ENCODE assay signal across 9 cellular contexts in genomic region chr4:37978509-37978908, GRCh38. TPM values are rescaled to one million over a fixed set of nuclear protein-coding genes. Genes with fewer than 3 reads are reported as not detected.
DNase-seq lines count a peak whose midpoint lies in the region; FAIRE-seq and TF ChIP-seq lines count a peak whose summit lies in the region.
"Had no signal": no experiment of that assay in that cellular context is flagged by ENCODE, and none has a peak within 500 bp of the region (broad histone marks: within the 10 kb centered on the region; RNA-seq: fewer than 3 reads in every experiment).

No MANE protein-coding gene starts in this region.

- peak overlapping the region in 2 of 3 experiments; percentile 80 to 87 for H3K27ac Mint-ChIP-seq in nephron

- H3K9ac ChIP-seq in HUES64 (ENCODE audit: low read depth, low read length), result no peak overlapping the region

- CTCF ChIA-PET in BJ (lab: Yijun Ruan, JAX), result interaction anchor here (0.7 to 1.6 kb wide), 7 partner anchors 12 to 143 kb away, joined by 3 to 9 read pairs (median 3); no protein-coding TSS in a partner anchor

- H3K4me1 Mint-ChIP-seq in nephron, result peaks cover 42% of the 10 kb centered on the region

- H3K4me3 ChIP-seq in BJ (ENCODE audit: low read depth, low read length), result peak overlapping the region; percentile 67
- H3K4me3 ChIP-seq in HUES64 (ENCODE audit: low read length), result peak overlapping the region; percentile 77
- H3K4me3 ChIP-seq in bronchial epithelial cell (ENCODE audit: low read depth, low read length), result no peak overlapping the region

- DNase-seq in BJ (ENCODE audit: low read depth) (no peak), bronchial epithelial cell (ENCODE audit: low read depth) (peak; percentile 28), GDM1 (lab: John Stamatoyannopoulos, UW) (no peak), GM13976 (ENCODE audit: low spot score) (no peak), C1 segment of cervical spinal cord (lab: John Stamatoyannopoulos, UW) (no peak)
- DNase-seq in activated CD8-positive, alpha-beta memory T cell treated with anti-CD3 and anti-CD28 coated beads for 24 hours, result no peak

- no peak for FAIRE-seq in bronchial epithelial cell (lab: Jason Lieb, UNC)
- FAIRE-seq: K562 had no signal

- H3K27me3 Mint-ChIP-seq in nephron (ENCODE audit: low read depth), result no peaks in the 10 kb centered on the region

- in situ Hi-C loops in GM13976 (cut with MboI; ENCODE audit: low sequenced_read_pairs, unreplicated experiment), result no loop called here

- POLR2A ChIA-PET in BJ (lab: Charles Lee), result no interaction called here

- 89% methylated on average over 3 of the region's 4 CpGs for WGBS in HUES64

- no peaks in the 10 kb centered on the region for H3K9me3 Mint-ChIP-seq in nephron

- no peaks in the 10 kb centered on the region for H3K36me3 Mint-ChIP-seq in nephron (ENCODE audit: low read depth)

- H3K9me3 ChIP-seq in HUES64 (ENCODE audit: insufficient read depth, low read depth, low read length), result no peaks in the 10 kb centered on the region

- H3K4me3 Mint-ChIP-seq in nephron, result peak overlapping the region; percentile 87 to 92 (median 92)

- H3K36me3 ChIP-seq in BJ (ENCODE audit: control insufficient read depth, insufficient read depth, low read length) (no peaks in the 10 kb centered on the region), HUES64 (ENCODE audit: insufficient read depth, low read length) (no peaks in the 10 kb centered on the region), bronchial epithelial cell (ENCODE audit: control insufficient read depth, insufficient read depth, low read length) (no peaks in the 10 kb centered on the region)

- H3K4me1 ChIP-seq in HUES64 (ENCODE audit: insufficient read depth, low read length), result peaks cover 42% of the 10 kb centered on the region

- no peak for TF ChIP-seq CTCF in BJ (IDR thresholded peaks at IDR 0.05; ENCODE audit: insufficient read depth, low read depth, low read length)
- no peak for TF ChIP-seq CTCF in bronchial epithelial cell (IDR thresholded peaks at IDR 0.05; ENCODE audit: insufficient read depth, low read length, severe bottlenecking)
- no peak for TF ChIP-seq CTCF in nephron (IDR thresholded peaks at IDR 0.05; ENCODE audit: unreplicated experiment in 3 of 3)
- TF ChIP-seq CTCF in GM13976 (IDR thresholded peaks at IDR 0.05; ENCODE audit: borderline replicate concordance, control extremely low read depth, extremely low read depth, insufficient read depth, missing control alignments), result no peak

- no peak overlapping the region for H3K27ac ChIP-seq in HUES64 (ENCODE audit: low read depth, low read length)

- H3K27me3 ChIP-seq in BJ (ENCODE audit: control insufficient read depth, insufficient read depth, low read length) (no peaks in the 10 kb centered on the region), HUES64 (ENCODE audit: insufficient read depth, low read length) (no peaks in the 10 kb centered on the region), bronchial epithelial cell (ENCODE audit: control insufficient read depth, insufficient read depth, low read length) (no peaks in the 10 kb centered on the region)

RNA-seq across cellular contexts. Expression of gene PTTG2, which starts 18.3 kb away (rescaled TPM):
- not detected in 2 replicates for polyA plus RNA-seq in BJ (2011; rRNA removed)
- not detected in 2 replicates for polyA minus RNA-seq in BJ (2011; rRNA and poly(A)+ RNA removed)
- not detected for polyA plus RNA-seq in HUES64 (2013, experiment 1 of 2)
- not detected for polyA plus RNA-seq in HUES64 (2013, experiment 2 of 2)
- total RNA-seq in bronchial epithelial cell, result not detected in 2 replicates
- total RNA-seq: K562 had no signal
- polyA plus RNA-seq: K562 had no signal
